Comparison of ENCODE assay signal across 8 cellular contexts in genomic region chr3:131381445-131382291, GRCh38. TPM values are rescaled to one million over a fixed set of nuclear protein-coding genes. Genes with fewer than 3 reads are reported as not detected.
DNase-seq lines count a peak whose midpoint lies in the region; ATAC-seq, FAIRE-seq and TF ChIP-seq lines count a peak whose summit lies in the region.

NUDT16 (plus strand) TSS chr3:131381774; CDS start chr3:131381805, 31 bp downstream.

- peak within 1 kb of the TSS; percentile 95 for H3K27ac ChIP-seq in upper lobe of right lung

- peak within 1 kb of the TSS; percentile 87 for H3K4me3 ChIP-seq in upper lobe of right lung

- FAIRE-seq in GM12892 (lab: Jason Lieb, UNC), result peak; percentile 99

- peak within 1 kb of the TSS; percentile 95 for H3K4me3 Mint-ChIP-seq in progenitor cell of endocrine pancreas (ENCODE audit: low read depth)

- peak; percentile 90 for TF ChIP-seq POLR2A in GM12892 (IDR thresholded peaks at IDR 0.05; ENCODE audit: low read depth, low read length)

- peaks cover 40% of the 10 kb centered on the region for H3K4me1 ChIP-seq in upper lobe of right lung

- peaks cover 4% of the 10 kb centered on the region for H3K9me3 Mint-ChIP-seq in progenitor cell of endocrine pancreas (ENCODE audit: low read depth)

- H3K36me3 Mint-ChIP-seq in progenitor cell of endocrine pancreas (ENCODE audit: insufficient read depth), result peaks cover 21% of the 10 kb centered on the region

- H3K27me3 ChIP-seq in upper lobe of right lung, result no peaks in the 10 kb centered on the region

- H3K4me1 Mint-ChIP-seq in progenitor cell of endocrine pancreas (ENCODE audit: low read depth), result peaks cover 13% of the 10 kb centered on the region

- no peaks in the 10 kb centered on the region for H3K9me3 ChIP-seq in upper lobe of right lung

- peak within 1 kb of the TSS; percentile 98 for H3K27ac Mint-ChIP-seq in progenitor cell of endocrine pancreas

- ATAC-seq in HG02840 (IDR thresholded peaks at IDR 0.05; ENCODE audit: low FRiP score, unreplicated experiment) (peak; percentile 99), left ventricle myocardium superior (peak; percentile 98), upper lobe of right lung (peak; percentile 96)

- TF ChIP-seq CTCF in progenitor cell of endocrine pancreas (IDR thresholded peaks at IDR 0.05; ENCODE audit: unreplicated experiment), result peak; percentile 29
- TF ChIP-seq CTCF in upper lobe of right lung (IDR thresholded peaks at IDR 0.05), result peak; percentile 10

- intact Hi-C loops in T-helper 2 cell treated with Interferon-gamma antibody and Interleukin-4, amounts not matched to agents 100 ng/mL and 5 ng/mL, for 36 hours (cut with micrococcal nuclease), result loop anchor here (1.0 to 5.0 kb wide), 5 partner anchors 121 to 1341 kb away; partner anchors contain the start of genes ASTE1, ATP2C1, MRPL3 and NEK11
- intact Hi-C loops in left ventricle myocardium superior (cut with micrococcal nuclease) (no loop called here), upper lobe of right lung (cut with DNase I) (no loop called here)

- DNase-seq in GM12892 (ENCODE audit: insufficient read length) (peak; percentile 93), NCI-H146 treated with DMSO at 0.1 percent for 48 hours (lab: John Stamatoyannopoulos, UW; ENCODE audit: unreplicated experiment) (peak; percentile 100), anterior cingulate cortex (lab: John Stamatoyannopoulos, UW) (peak; percentile 73 to 99 (median 97)), left ventricle myocardium superior (peak; percentile 100), progenitor cell of endocrine pancreas (ENCODE audit: low spot score, unreplicated experiment) (peak; percentile 99), upper lobe of right lung (peak; percentile 100)

- H3K36me3 ChIP-seq in upper lobe of right lung, result peaks cover 9% of the 10 kb centered on the region

- H3K27me3 Mint-ChIP-seq in progenitor cell of endocrine pancreas, result no peaks in the 10 kb centered on the region

RNA-seq across cellular contexts. Expression of gene NUDT16, which starts in this region (rescaled TPM):
- polyA plus RNA-seq in GM12892 (2012; ENCODE audit: missing spikeins), result 6.8 TPM
- total RNA-seq in T-helper 2 cell treated with Interferon-gamma antibody and Interleukin-4, amounts not matched to agents 100 ng/mL and 5 ng/mL, for 36 hours, result 10.1 and 10.5 TPM in 2 replicates
- total RNA-seq in left ventricle myocardium superior (26.0 TPM), progenitor cell of endocrine pancreas (24.6 and 25.1 TPM in 2 replicates), upper lobe of right lung (47.2 TPM)

Comparison
In these comparisons a context has a peak if more than half of its experiments do, and no peak if none do; other contexts are left out.
1. Peak in every context shown above with its lines: DNase-seq, ATAC-seq, H3K4me3 ChIP-seq and H3K27ac ChIP-seq.